Comparison of ENCODE assay signal across 17 cellular contexts in the genomic region with DNA sequence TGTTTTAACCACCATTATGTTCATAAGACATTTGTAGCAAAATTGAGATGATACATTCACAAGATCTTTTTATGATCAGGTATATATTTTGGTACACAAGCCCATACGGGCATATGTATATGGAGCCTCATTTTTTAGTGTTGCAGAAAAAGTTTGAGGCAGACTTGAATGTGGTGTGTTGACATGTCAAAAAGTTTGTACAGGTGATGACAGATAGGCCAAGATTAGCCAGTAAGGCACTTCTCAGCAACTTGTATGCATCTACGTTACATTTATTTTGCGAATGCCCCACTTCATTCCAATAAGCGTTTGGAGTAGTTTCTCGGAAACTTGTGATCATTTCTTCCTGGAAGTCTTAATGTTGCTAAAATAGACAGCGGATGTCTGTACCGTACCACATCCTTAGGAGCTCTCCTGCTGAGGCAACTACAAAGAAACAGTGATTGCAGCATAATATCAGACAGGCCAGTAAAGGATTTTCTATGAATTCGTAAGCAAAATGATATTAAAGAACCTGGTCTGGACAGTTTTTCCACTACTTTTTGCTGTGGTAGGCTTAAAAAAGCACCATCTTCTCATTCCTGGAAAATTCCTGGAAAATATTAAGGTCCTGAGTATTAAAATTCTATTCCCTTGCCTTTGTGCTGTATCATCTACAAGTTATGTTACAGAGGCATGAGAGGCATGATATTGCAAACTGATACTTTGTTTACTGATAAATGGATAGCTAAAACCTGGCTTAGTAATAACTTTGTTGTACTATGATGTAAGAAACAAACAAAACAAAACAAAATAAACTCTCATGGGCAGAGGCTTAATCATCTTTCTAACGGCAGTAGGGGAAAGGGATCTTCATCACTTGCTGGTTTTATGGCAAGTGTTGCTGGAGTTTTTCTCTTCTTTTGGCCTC.
"Had no signal": no experiment of that assay in that cellular context is flagged by ENCODE, and none has a peak within 500 bp of the region (broad histone marks: within the 10 kb centered on the region; RNA-seq: fewer than 3 reads in every experiment).

No MANE protein-coding gene starts in this region.

- H3K9me3 Mint-ChIP-seq: nephron, T-cell had no signal

- H3K4me1 Mint-ChIP-seq: activated naive CD4-positive, alpha-beta T cell treated with anti-CD3 and anti-CD28 coated beads, Interleukin-2, amount 10 ng/mL, durations not matched to agents 7 days and 5 days; T-cell had no signal

- ATAC-seq: stimulated activated naive CD8-positive, alpha-beta T cell treated with anti-CD3 and anti-CD28 coated beads, Interleukin-15, Interleukin-2, amounts not matched to agents 100 U/mL and 50 U/mL, for 24 hours had no signal

- H3K36me3 ChIP-seq: right atrium auricular region, transverse colon had no signal

- H3K27me3 Mint-ChIP-seq: activated naive CD4-positive, alpha-beta T cell treated with anti-CD3 and anti-CD28 coated beads, Interleukin-2, amount 10 ng/mL, durations not matched to agents 7 days and 5 days; progenitor cell of endocrine pancreas; T-cell had no signal

- H3K27ac Mint-ChIP-seq: activated naive CD4-positive, alpha-beta T cell treated with anti-CD3 and anti-CD28 coated beads, Interleukin-2, amount 10 ng/mL, durations not matched to agents 7 days and 5 days; nephron; progenitor cell of endocrine pancreas had no signal

- H3K36me3 Mint-ChIP-seq: activated naive CD4-positive, alpha-beta T cell treated with anti-CD3 and anti-CD28 coated beads, Interleukin-2, amount 10 ng/mL, durations not matched to agents 7 days and 5 days; T-cell had no signal

- H3K27ac ChIP-seq: cardiac muscle cell, left ventricle myocardium inferior, right atrium auricular region, transverse colon had no signal

- DNase-seq: activated CD8-positive, alpha-beta memory T cell treated with anti-CD3 and anti-CD28 coated beads for 24 hours; activated naive CD4-positive, alpha-beta T cell treated with anti-CD3 and anti-CD28 coated beads, Interleukin-2, amount 10 ng/mL, durations not matched to agents 7 days and 5 days; kidney; left ventricle myocardium inferior; mesendoderm; nucleus accumbens; SK-N-SH; stimulated activated CD4-positive, alpha-beta T cell treated with anti-CD3 and anti-CD28 coated beads, Interleukin-4, amount 100 ng/mL, for 4 hours; stimulated activated CD8-positive, alpha-beta memory T cell treated with anti-CD3 and anti-CD28 coated beads, Interleukin-4, amount 100 ng/mL, for 48 hours; stimulated activated naive CD8-positive, alpha-beta T cell treated with anti-CD3 and anti-CD28 coated beads, Interleukin-15, Interleukin-2, amounts not matched to agents 100 U/mL and 50 U/mL, for 24 hours; T-cell; transverse colon had no signal

- H3K4me3 Mint-ChIP-seq: activated naive CD4-positive, alpha-beta T cell treated with anti-CD3 and anti-CD28 coated beads, Interleukin-2, amount 10 ng/mL, durations not matched to agents 7 days and 5 days; nephron; T-cell had no signal

- H3K9me3 ChIP-seq: left ventricle myocardium inferior, right atrium auricular region, SK-N-SH, transverse colon had no signal

- H3K4me1 ChIP-seq: right atrium auricular region, transverse colon had no signal

- H3K27me3 ChIP-seq: cardiac muscle cell, right atrium auricular region, transverse colon had no signal

- H3K4me3 ChIP-seq: cardiac muscle cell, left ventricle myocardium inferior, right atrium auricular region, smooth muscle cell, transverse colon had no signal
